Comparison of ENCODE assay signal across 1 cellular context in the genomic region with DNA sequence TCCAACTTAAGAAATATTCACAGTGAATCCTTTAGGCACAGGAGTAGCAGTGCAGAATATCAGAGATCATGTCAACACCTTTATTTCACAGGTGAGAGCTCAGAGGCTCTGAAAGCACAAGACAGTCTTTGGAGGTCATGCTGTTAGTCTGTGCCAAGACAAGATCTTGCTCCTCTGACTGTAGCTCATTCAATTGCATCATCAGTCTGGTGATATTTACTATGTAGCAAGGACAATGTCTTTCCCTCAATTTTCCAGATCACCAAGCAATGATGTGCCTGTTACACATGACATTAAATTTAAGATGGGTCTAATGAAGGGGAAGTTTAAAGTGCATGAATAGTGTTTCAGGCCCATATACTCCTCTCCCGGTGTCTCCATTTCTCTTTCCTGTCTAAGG.
TF ChIP-seq lines count a peak whose summit lies in the region.

No MANE protein-coding gene starts in this region.

TF ChIP-seq in SK-N-SH, 30 proteins besides CTCF, POLR2A, EP300 and RAD21 (continued from another document):
- TF ChIP-seq, protein P1, sequence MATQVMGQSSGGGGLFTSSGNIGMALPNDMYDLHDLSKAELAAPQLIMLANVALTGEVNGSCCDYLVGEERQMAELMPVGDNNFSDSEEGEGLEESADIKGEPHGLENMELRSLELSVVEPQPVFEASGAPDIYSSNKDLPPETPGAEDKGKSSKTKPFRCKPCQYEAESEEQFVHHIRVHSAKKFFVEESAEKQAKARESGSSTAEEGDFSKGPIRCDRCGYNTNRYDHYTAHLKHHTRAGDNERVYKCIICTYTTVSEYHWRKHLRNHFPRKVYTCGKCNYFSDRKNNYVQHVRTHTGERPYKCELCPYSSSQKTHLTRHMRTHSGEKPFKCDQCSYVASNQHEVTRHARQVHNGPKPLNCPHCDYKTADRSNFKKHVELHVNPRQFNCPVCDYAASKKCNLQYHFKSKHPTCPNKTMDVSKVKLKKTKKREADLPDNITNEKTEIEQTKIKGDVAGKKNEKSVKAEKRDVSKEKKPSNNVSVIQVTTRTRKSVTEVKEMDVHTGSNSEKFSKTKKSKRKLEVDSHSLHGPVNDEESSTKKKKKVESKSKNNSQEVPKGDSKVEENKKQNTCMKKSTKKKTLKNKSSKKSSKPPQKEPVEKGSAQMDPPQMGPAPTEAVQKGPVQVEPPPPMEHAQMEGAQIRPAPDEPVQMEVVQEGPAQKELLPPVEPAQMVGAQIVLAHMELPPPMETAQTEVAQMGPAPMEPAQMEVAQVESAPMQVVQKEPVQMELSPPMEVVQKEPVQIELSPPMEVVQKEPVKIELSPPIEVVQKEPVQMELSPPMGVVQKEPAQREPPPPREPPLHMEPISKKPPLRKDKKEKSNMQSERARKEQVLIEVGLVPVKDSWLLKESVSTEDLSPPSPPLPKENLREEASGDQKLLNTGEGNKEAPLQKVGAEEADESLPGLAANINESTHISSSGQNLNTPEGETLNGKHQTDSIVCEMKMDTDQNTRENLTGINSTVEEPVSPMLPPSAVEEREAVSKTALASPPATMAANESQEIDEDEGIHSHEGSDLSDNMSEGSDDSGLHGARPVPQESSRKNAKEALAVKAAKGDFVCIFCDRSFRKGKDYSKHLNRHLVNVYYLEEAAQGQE (IDR thresholded peaks at IDR 0.05; ENCODE audit: low read depth, low read length): no peak
- TF ChIP-seq NRF1 (IDR thresholded peaks at IDR 0.05; ENCODE audit: low read depth, low read length) (no peak), TEAD4 (IDR thresholded peaks at IDR 0.05; ENCODE audit: borderline replicate concordance, insufficient read depth) (no peak), FOSL2 (IDR thresholded peaks at IDR 0.05; ENCODE audit: borderline replicate concordance, low read depth) (no peak), GATA2 (CRISPR knock-in tag; IDR thresholded peaks at IDR 0.05) (no peak), TAF1 (IDR thresholded peaks at IDR 0.05; ENCODE audit: borderline replicate concordance, low read depth, low read length) (no peak), YY1 (IDR thresholded peaks at IDR 0.05; ENCODE audit: low read depth) (no peak), RCOR1 (IDR thresholded peaks at IDR 0.05; ENCODE audit: low read length) (no peak)
- TF ChIP-seq, protein P2, sequence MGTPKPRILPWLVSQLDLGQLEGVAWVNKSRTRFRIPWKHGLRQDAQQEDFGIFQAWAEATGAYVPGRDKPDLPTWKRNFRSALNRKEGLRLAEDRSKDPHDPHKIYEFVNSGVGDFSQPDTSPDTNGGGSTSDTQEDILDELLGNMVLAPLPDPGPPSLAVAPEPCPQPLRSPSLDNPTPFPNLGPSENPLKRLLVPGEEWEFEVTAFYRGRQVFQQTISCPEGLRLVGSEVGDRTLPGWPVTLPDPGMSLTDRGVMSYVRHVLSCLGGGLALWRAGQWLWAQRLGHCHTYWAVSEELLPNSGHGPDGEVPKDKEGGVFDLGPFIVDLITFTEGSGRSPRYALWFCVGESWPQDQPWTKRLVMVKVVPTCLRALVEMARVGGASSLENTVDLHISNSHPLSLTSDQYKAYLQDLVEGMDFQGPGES (IDR thresholded peaks at IDR 0.05; ENCODE audit: low read depth, low read length): no peak
